8 cellular contexts compared by ENCODE assay signal in the genomic region with DNA sequence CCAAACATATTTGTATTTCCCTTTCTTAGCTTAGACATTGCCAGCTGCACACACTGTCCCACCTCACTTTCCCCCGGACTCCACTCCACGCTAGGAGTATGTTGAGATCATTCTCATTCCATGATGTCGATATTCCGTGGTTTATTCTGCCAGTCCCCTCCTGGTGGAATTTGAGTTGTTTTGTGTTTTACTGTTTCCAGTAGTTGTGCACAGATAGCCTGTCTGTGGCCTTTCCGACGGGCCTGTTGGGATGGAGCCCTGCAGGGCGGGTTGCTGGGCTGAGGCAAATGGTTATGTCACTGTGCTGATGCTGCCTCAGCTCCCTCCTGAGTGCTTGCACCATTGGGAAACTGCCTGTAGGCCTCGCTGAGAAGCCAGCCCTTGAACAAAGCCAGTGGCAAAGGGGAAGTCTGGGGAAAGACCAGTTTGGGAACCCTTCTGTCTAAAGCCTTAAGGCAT. TPM values are rescaled to one million over a fixed set of nuclear protein-coding genes. Genes with fewer than 3 reads are reported as not detected.
DNase-seq lines count a peak whose midpoint lies in the region; ATAC-seq and TF ChIP-seq lines count a peak whose summit lies in the region.

No MANE protein-coding gene starts in this region.

- H3K36me3 Mint-ChIP-seq in H9 (ENCODE audit: insufficient read depth in 1 of 3, low read depth in 3 of 3) (peaks cover 4 to 6% (median 4%) of the 10 kb centered on the region in 3 experiments; a peak in 3 of 7 replicates), activated B cell treated with CpG ODN at 0.5 μM for 24 hours (ENCODE audit: low read depth) (peaks cover 22% of the 10 kb centered on the region), progenitor cell of endocrine pancreas (ENCODE audit: insufficient read depth) (peaks cover 3% of the 10 kb centered on the region)

- no peak overlapping the region for H3K18ac ChIP-seq in H9 (ENCODE audit: insufficient read length, low read depth, low read length)

- H3K4me3 Mint-ChIP-seq in H9, result no peak overlapping the region
- no peak overlapping the region for H3K4me3 Mint-ChIP-seq in activated B cell treated with CpG ODN at 0.5 μM for 24 hours
- no peak overlapping the region for H3K4me3 Mint-ChIP-seq in progenitor cell of endocrine pancreas (ENCODE audit: low read depth)

- intact Hi-C loops in activated B cell treated with CpG ODN at 0.5 μM for 24 hours (cut with micrococcal nuclease), result loop anchor here (10.0 kb wide), 1 partner anchor 770 kb away; no protein-coding TSS in a partner anchor

- no peak overlapping the region for H3K4ac ChIP-seq in H9 (ENCODE audit: low read depth, low read length)

- H4K5ac ChIP-seq in H9 (ENCODE audit: insufficient read length, low read depth, low read length), result no peak overlapping the region

- H3K4me1 ChIP-seq in H9 (ENCODE audit: insufficient read depth, low read length), result peaks cover 3% of the 10 kb centered on the region; the same call in 1 of the 2 replicates

- no peak overlapping the region for H3K23ac ChIP-seq in H9 (ENCODE audit: insufficient read length, low read depth, low read length)

- TF ChIP-seq CTCF in H9 (conservative IDR thresholded peaks at IDR 0.05), result no peak
- no peak for TF ChIP-seq CTCF in activated B cell treated with CpG ODN at 0.5 μM for 24 hours (IDR thresholded peaks at IDR 0.05)
- TF ChIP-seq CTCF in progenitor cell of endocrine pancreas (IDR thresholded peaks at IDR 0.05; ENCODE audit: unreplicated experiment), result no peak

- H3K9me3 ChIP-seq in H9 (ENCODE audit: control insufficient read depth, low read depth, low read length), result no peaks in the 10 kb centered on the region

- H2BK15ac ChIP-seq in H9 (ENCODE audit: low read depth, low read length), result no peak overlapping the region

- DNase-seq in H9, result no peak
- no peak for DNase-seq in activated B cell treated with CpG ODN at 0.5 μM for 24 hours
- peak; percentile 60 for DNase-seq in foreskin melanocyte
- DNase-seq in progenitor cell of endocrine pancreas (ENCODE audit: low spot score, unreplicated experiment), result no peak
- no peak for DNase-seq in G401 (ENCODE audit: low spot score)
- DNase-seq in NCI-H1092 treated with DMSO at 0.1 percent for 48 hours (lab: John Stamatoyannopoulos, UW), result no peak

- in situ Hi-C loops in G401 (cut with HindIII; ENCODE audit: low sequenced_read_pairs), result no loop called here

- peaks cover 48% of the 10 kb centered on the region; the same call in 1 of the 2 replicates for H3K79me2 ChIP-seq in H9 (ENCODE audit: insufficient read depth, low read length)

- no peak overlapping the region for H2BK120ac ChIP-seq in H9 (ENCODE audit: low read depth, low read length, poor library complexity, severe bottlenecking)

- no peak overlapping the region for H4K8ac ChIP-seq in H9 (replicated peaks; ENCODE audit: insufficient read length, low read depth, low read length)

- peak overlapping the region; percentile 0 to 50 (median 19); a peak in 3 of 7 replicates for H3K27ac Mint-ChIP-seq in H9
- peak overlapping the region; percentile 73 for H3K27ac Mint-ChIP-seq in activated B cell treated with CpG ODN at 0.5 μM for 24 hours
- peak overlapping the region; percentile 33 for H3K27ac Mint-ChIP-seq in progenitor cell of endocrine pancreas

- ATAC-seq in activated B cell treated with CpG ODN at 0.5 μM for 24 hours (ENCODE audit: low read depth), result no peak
- no peak for ATAC-seq in HG03108 (IDR thresholded peaks at IDR 0.05; ENCODE audit: unreplicated experiment)
- ATAC-seq in HG03439 (IDR thresholded peaks at IDR 0.05; ENCODE audit: unreplicated experiment), result no peak

- no peaks in the 10 kb centered on the region for H3K23me2 ChIP-seq in H9 (ENCODE audit: insufficient read length, low read depth, low read length, poor library complexity, severe bottlenecking)

- H3K27ac ChIP-seq in H9 (ENCODE audit: insufficient read length, low read depth, low read length), result no peak overlapping the region

- no peak overlapping the region for H2BK12ac ChIP-seq in H9 (ENCODE audit: insufficient read length, low read depth, low read length)

- no peak overlapping the region for H3K9ac ChIP-seq in H9 (ENCODE audit: extremely low read depth, insufficient read length, low read length)

- H3K79me1 ChIP-seq in H9 (ENCODE audit: insufficient read depth, low read depth, low read length, poor library complexity, severe bottlenecking), result peaks cover 13% of the 10 kb centered on the region

- H4K20me1 ChIP-seq in H9 (ENCODE audit: control insufficient read depth, insufficient read depth, insufficient read length), result no peaks in the 10 kb centered on the region

- no peak overlapping the region for H2AK5ac ChIP-seq in H9 (ENCODE audit: insufficient read length, low read length)

- H3K4me2 ChIP-seq in H9 (ENCODE audit: insufficient read depth, insufficient read length, low read length), result no peak overlapping the region

- no peak overlapping the region for H4K91ac ChIP-seq in H9 (ENCODE audit: insufficient read length, low read depth, low read length)

- H3K27me3 ChIP-seq in H9 (ENCODE audit: insufficient read depth, low read length), result no peaks in the 10 kb centered on the region

- no peak overlapping the region for H2BK20ac ChIP-seq in H9 (ENCODE audit: low read depth, low read length, poor library complexity, severe bottlenecking)

- POLR2A ChIA-PET in activated B cell treated with CpG ODN at 0.5 μM for 24 hours (lab: Charles Lee), result interaction anchor here (0.8 kb wide), 1 partner anchor 12 kb away, joined by 3 read pairs; no protein-coding TSS in a partner anchor

- H2AFZ ChIP-seq in H9 (ENCODE audit: low read length), result no peak overlapping the region

- H3T11ph ChIP-seq in H9 (ENCODE audit: low read length), result no peak overlapping the region

- H2BK5ac ChIP-seq in H9 (ENCODE audit: insufficient read length, low read length), result no peak overlapping the region

- CTCF ChIA-PET in activated B cell treated with CpG ODN at 0.5 μM for 24 hours (lab: Charles Lee), result no interaction called here

- no peak overlapping the region for H3K14ac ChIP-seq in H9 (ENCODE audit: insufficient read depth, low read length)

- no peaks in the 10 kb centered on the region for H3K9me3 Mint-ChIP-seq in H9
- H3K9me3 Mint-ChIP-seq in activated B cell treated with CpG ODN at 0.5 μM for 24 hours, result no peaks in the 10 kb centered on the region
- H3K9me3 Mint-ChIP-seq in progenitor cell of endocrine pancreas (ENCODE audit: low read depth), result peaks cover 4% of the 10 kb centered on the region

- H3K27me3 Mint-ChIP-seq in H9 (ENCODE audit: low read depth), result no peaks in the 10 kb centered on the region
- no peaks in the 10 kb centered on the region for H3K27me3 Mint-ChIP-seq in activated B cell treated with CpG ODN at 0.5 μM for 24 hours
- H3K27me3 Mint-ChIP-seq in progenitor cell of endocrine pancreas, result no peaks in the 10 kb centered on the region

- H3K4me1 Mint-ChIP-seq in H9 (peaks cover 26 to 34% of the 10 kb centered on the region in 2 experiments), activated B cell treated with CpG ODN at 0.5 μM for 24 hours (peaks cover 84% of the 10 kb centered on the region), progenitor cell of endocrine pancreas (ENCODE audit: low read depth) (peaks cover 8% of the 10 kb centered on the region)

- H3K56ac ChIP-seq in H9 (ENCODE audit: insufficient read length, low read depth, low read length), result no peak overlapping the region

- WGBS in H9 (ENCODE audit: extremely low coverage, insufficient read length, low lambda C conversion rate), result no CpG with 5 or more reads among the region's 8 CpGs

RNA-seq across cellular contexts. Expression of gene TRAPPC10, which starts 12.8 kb away (rescaled TPM):
- total RNA-seq in H9 (2021) (27.9 and 32.9 TPM in 2 replicates), activated B cell treated with CpG ODN at 0.5 μM for 24 hours (77.8 and 96.0 TPM in 2 replicates), progenitor cell of endocrine pancreas (40.4 and 42.7 TPM in 2 replicates)
- 11.1 and 15.4 TPM in 2 replicates for total RNA-seq in G401 (2014; rRNA removed; shearing (Covaris generic))

Comparison
In these comparisons a context has a peak if more than half of its experiments do, and no peak if none do; other contexts are left out.
1. H3K27ac Mint-ChIP-seq: peak in every context shown above with its lines; median percentile 73 in activated B cell treated with CpG ODN at 0.5 μM for 24 hours; 33 in progenitor cell of endocrine pancreas; 19 in H9.